ENCODE assay signal across 20 cellular contexts in the genomic region with DNA sequence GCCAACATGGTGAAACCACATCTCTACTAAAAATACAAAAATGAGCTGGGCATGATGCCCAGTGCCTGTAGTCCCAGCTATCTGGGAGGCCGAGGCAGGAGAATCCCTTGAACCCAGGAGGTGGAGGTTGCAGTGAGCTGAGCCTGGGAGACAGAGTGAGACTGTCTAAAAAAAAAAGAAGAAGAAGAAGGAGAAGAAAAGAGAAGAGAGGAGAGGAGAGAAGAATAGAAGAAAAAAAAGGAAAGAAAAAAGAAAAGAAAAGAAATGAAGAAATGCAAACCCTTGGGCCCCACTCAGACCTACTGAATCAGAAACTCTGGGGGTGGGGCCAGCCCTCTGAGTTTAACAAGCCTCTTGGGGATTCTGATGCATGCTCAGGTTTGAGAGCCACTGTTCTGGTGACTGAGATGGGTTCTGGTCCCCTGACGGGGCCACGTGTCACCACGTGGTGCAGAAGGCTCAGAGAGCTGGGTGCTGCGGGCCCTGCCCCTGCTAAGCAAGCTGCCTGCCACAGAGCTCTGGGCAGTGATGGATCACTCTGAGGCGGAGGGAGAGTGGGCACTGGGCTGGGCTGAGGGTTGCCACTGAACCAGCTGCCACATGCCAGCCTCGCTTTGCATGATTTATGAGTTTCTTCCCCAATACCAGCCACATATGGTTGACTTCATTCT. TPM values are rescaled to one million over a fixed set of nuclear protein-coding genes. Genes with fewer than 3 reads are reported as not detected.
DNase-seq lines count a peak whose midpoint lies in the region; ATAC-seq lines count a peak whose summit lies in the region.
"Had no signal": no experiment of that assay in that cellular context is flagged by ENCODE, and none has a peak within 500 bp of the region (broad histone marks: within the 10 kb centered on the region; RNA-seq: fewer than 3 reads in every experiment).

No MANE protein-coding gene starts in this region.

- peak; percentile 18 for DNase-seq in stimulated activated CD4-positive, alpha-beta T cell treated with anti-CD3 and anti-CD28 coated beads, Interleukin-15, amount 100 ng/mL, for 24 hours
- DNase-seq in stimulated activated CD4-positive, alpha-beta T cell treated with anti-CD3 and anti-CD28 coated beads, Interleukin-12 subunit alpha, Interleukin-12 subunit beta, amount 100 ng/mL, for 4 hours = no peak
- DNase-seq in NCI-H2171 (lab: John Stamatoyannopoulos, UW) = peak; percentile 18
- no peak for DNase-seq in stimulated activated naive CD8-positive, alpha-beta T cell treated with anti-CD3 and anti-CD28 coated beads, Interleukin-15, Interleukin-2, amounts not matched to agents 100 U/mL and 50 U/mL, for 24 hours
- DNase-seq: activated CD8-positive, alpha-beta memory T cell treated with anti-CD3 and anti-CD28 coated beads for 24 hours; activated naive CD4-positive, alpha-beta T cell treated with anti-CD3 and anti-CD28 coated beads, Interleukin-2, amount 10 ng/mL, durations not matched to agents 7 days and 5 days; body of pancreas; left ventricle myocardium inferior; naive thymus-derived CD4-positive, alpha-beta T cell; NCI-H1105; NCI-H774; retina; stimulated activated CD4-positive, alpha-beta T cell treated with anti-CD3 and anti-CD28 coated beads, Interleukin-4, amount 100 ng/mL, for 4 hours had no signal

- ATAC-seq in GM21529 (IDR thresholded peaks at IDR 0.05; ENCODE audit: unreplicated experiment) (peak; percentile 47), GM21526 (IDR thresholded peaks at IDR 0.05; ENCODE audit: low FRiP score, unreplicated experiment) (no peak), esophagus mucosa (no peak)
- ATAC-seq in stimulated activated memory B cell treated with anti-CD40 and anti-IgM and Interleukin-4, amounts not matched to agents 10 μg/mL and 1 μg/mL and 100 μg/mL, for 72 hours = peak; percentile 78
- ATAC-seq in stimulated activated naive CD8-positive, alpha-beta T cell treated with anti-CD3 and anti-CD28 coated beads, Interleukin-15, Interleukin-2, amounts not matched to agents 100 U/mL and 50 U/mL, for 24 hours = no peak
- ATAC-seq: body of pancreas; naive thymus-derived CD4-positive, alpha-beta T cell; Right ventricle myocardium inferior had no signal

- peak overlapping the region; percentile 80 for H3K27ac Mint-ChIP-seq in stimulated activated memory B cell treated with anti-CD40 and anti-IgM and Interleukin-4, amounts not matched to agents 10 μg/mL and 1 μg/mL and 100 μg/mL, for 72 hours
- H3K27ac Mint-ChIP-seq: activated naive CD4-positive, alpha-beta T cell treated with anti-CD3 and anti-CD28 coated beads, Interleukin-2, amount 10 ng/mL, durations not matched to agents 7 days and 5 days; stimulated activated naive CD8-positive, alpha-beta T cell treated with anti-CD3 and anti-CD28 coated beads, Interleukin-15, Interleukin-2, amounts not matched to agents 100 ng/mL and 50 ng/mL, for 24 hours; T-helper 2 cell treated with Interferon-gamma antibody and Interleukin-4, amounts not matched to agents 5 μg/mL and 100 μg/mL, for 36 hours had no signal

- no peaks in the 10 kb centered on the region for H3K27me3 Mint-ChIP-seq in stimulated activated memory B cell treated with anti-CD40 and anti-IgM and Interleukin-4, amounts not matched to agents 10 μg/mL and 1 μg/mL and 100 μg/mL, for 72 hours
- H3K27me3 Mint-ChIP-seq: stimulated activated naive CD8-positive, alpha-beta T cell treated with anti-CD3 and anti-CD28 coated beads, Interleukin-15, Interleukin-2, amounts not matched to agents 100 ng/mL and 50 ng/mL, for 24 hours had no signal

- H3K36me3 Mint-ChIP-seq in stimulated activated memory B cell treated with anti-CD40 and anti-IgM and Interleukin-4, amounts not matched to agents 10 μg/mL and 1 μg/mL and 100 μg/mL, for 72 hours = no peaks in the 10 kb centered on the region
- H3K36me3 Mint-ChIP-seq: activated naive CD4-positive, alpha-beta T cell treated with anti-CD3 and anti-CD28 coated beads, Interleukin-2, amount 10 ng/mL, durations not matched to agents 7 days and 5 days; naive thymus-derived CD4-positive, alpha-beta T cell had no signal

- peaks cover 32% of the 10 kb centered on the region for H3K4me1 Mint-ChIP-seq in stimulated activated memory B cell treated with anti-CD40 and anti-IgM and Interleukin-4, amounts not matched to agents 10 μg/mL and 1 μg/mL and 100 μg/mL, for 72 hours

- H3K9me3 Mint-ChIP-seq in stimulated activated memory B cell treated with anti-CD40 and anti-IgM and Interleukin-4, amounts not matched to agents 10 μg/mL and 1 μg/mL and 100 μg/mL, for 72 hours = no peaks in the 10 kb centered on the region
- H3K9me3 Mint-ChIP-seq: activated naive CD4-positive, alpha-beta T cell treated with anti-CD3 and anti-CD28 coated beads, Interleukin-2, amount 10 ng/mL, durations not matched to agents 7 days and 5 days; naive thymus-derived CD4-positive, alpha-beta T cell; stimulated activated naive CD8-positive, alpha-beta T cell treated with anti-CD3 and anti-CD28 coated beads, Interleukin-15, Interleukin-2, amounts not matched to agents 100 ng/mL and 50 ng/mL, for 24 hours; T-helper 2 cell treated with Interferon-gamma antibody and Interleukin-4, amounts not matched to agents 5 μg/mL and 100 μg/mL, for 36 hours had no signal

- no peak overlapping the region for H3K4me3 Mint-ChIP-seq in stimulated activated memory B cell treated with anti-CD40 and anti-IgM and Interleukin-4, amounts not matched to agents 10 μg/mL and 1 μg/mL and 100 μg/mL, for 72 hours
- H3K4me3 Mint-ChIP-seq: activated naive CD4-positive, alpha-beta T cell treated with anti-CD3 and anti-CD28 coated beads, Interleukin-2, amount 10 ng/mL, durations not matched to agents 7 days and 5 days; naive thymus-derived CD4-positive, alpha-beta T cell; stimulated activated naive CD8-positive, alpha-beta T cell treated with anti-CD3 and anti-CD28 coated beads, Interleukin-15, Interleukin-2, amounts not matched to agents 100 ng/mL and 50 ng/mL, for 24 hours; T-helper 2 cell treated with Interferon-gamma antibody and Interleukin-4, amounts not matched to agents 5 μg/mL and 100 μg/mL, for 36 hours had no signal

RNA-seq across cellular contexts. Expression of a gene that starts 37.5 kb away (rescaled TPM):
- total RNA-seq in esophagus mucosa = 153 TPM

RNA-seq across cellular contexts. Expression of a gene that starts 37.9 kb away (rescaled TPM):
- total RNA-seq in esophagus mucosa = 41.3 TPM

Comparison
In these comparisons a context has a peak if more than half of its experiments do, and no peak if none do; other contexts are left out.
1. DNase-seq: peak in stimulated activated CD4-positive, alpha-beta T cell treated with anti-CD3 and anti-CD28 coated beads, Interleukin-15, amount 100 ng/mL, for 24 hours (single experiment) and NCI-H2171 (single experiment); none in stimulated activated CD4-positive, alpha-beta T cell treated with anti-CD3 and anti-CD28 coated beads, Interleukin-12 subunit alpha, Interleukin-12 subunit beta, amount 100 ng/mL, for 4 hours (single experiment) and stimulated activated naive CD8-positive, alpha-beta T cell treated with anti-CD3 and anti-CD28 coated beads, Interleukin-15, Interleukin-2, amounts not matched to agents 100 U/mL and 50 U/mL, for 24 hours (single experiment).
2. ATAC-seq: peak in GM21529 (single experiment) and stimulated activated memory B cell treated with anti-CD40 and anti-IgM and Interleukin-4, amounts not matched to agents 10 μg/mL and 1 μg/mL and 100 μg/mL, for 72 hours (single experiment); none in GM21526 (single experiment), stimulated activated naive CD8-positive, alpha-beta T cell treated with anti-CD3 and anti-CD28 coated beads, Interleukin-15, Interleukin-2, amounts not matched to agents 100 U/mL and 50 U/mL, for 24 hours (single experiment) and esophagus mucosa (single experiment).